18 cellular contexts compared by ENCODE assay signal in genomic region chr11:73347067-73347466, GRCh38.
"Had no signal": no experiment of that assay in that cellular context is flagged by ENCODE, and none has a peak within 500 bp of the region (broad histone marks: within the 10 kb centered on the region; RNA-seq: fewer than 3 reads in every experiment).

No MANE protein-coding gene starts in this region.

- H3K4me3 Mint-ChIP-seq: activated T-cell treated with anti-CD3 and anti-CD28 coated beads, Interleukin-2, amount 50 U/mL, for 72 hours; effector memory CD8-positive, alpha-beta T cell; naive thymus-derived CD4-positive, alpha-beta T cell; stimulated activated effector memory CD8-positive, alpha-beta T cell treated with anti-CD3 and anti-CD28 coated beads, Interleukin-12 subunit alpha, Interleukin-12 subunit beta, amount 100 ng/mL, for 72 hours had no signal

- DNase-seq: activated CD4-positive, alpha-beta T cell treated with anti-CD3 and anti-CD28 coated beads, Interleukin-2, amount 50 U/mL, for 4 hours; activated effector memory CD4-positive, alpha-beta T cell treated with anti-CD3 and anti-CD28 coated beads, Interleukin-2, amount 50 U/mL, for 16 hours; activated naive CD4-positive, alpha-beta T cell treated with anti-CD3 and anti-CD28 coated beads, Interleukin-2, amount 50 U/mL, for 16 hours; activated T-cell treated with anti-CD3 and anti-CD28 coated beads, Interleukin-2, amount 50 U/mL, for 72 hours; effector memory CD8-positive, alpha-beta T cell; foreskin keratinocyte; left cardiac atrium; mesenchymal stem cell; naive thymus-derived CD4-positive, alpha-beta T cell; sigmoid colon; stimulated activated CD4-positive, alpha-beta T cell treated with anti-CD3 and anti-CD28 coated beads, Interleukin-4, amount 100 ng/mL, for 24 hours; T-helper 2 cell; WERI-Rb-1 had no signal

- H3K9me3 Mint-ChIP-seq: activated T-cell treated with anti-CD3 and anti-CD28 coated beads, Interleukin-2, amount 50 U/mL, for 72 hours; effector memory CD8-positive, alpha-beta T cell; naive thymus-derived CD4-positive, alpha-beta T cell; stimulated activated effector memory CD8-positive, alpha-beta T cell treated with anti-CD3 and anti-CD28 coated beads, Interleukin-12 subunit alpha, Interleukin-12 subunit beta, amount 100 ng/mL, for 72 hours had no signal

- H3K27me3 ChIP-seq: hepatocyte, sigmoid colon had no signal

- H3K4me1 Mint-ChIP-seq: stimulated activated effector memory CD8-positive, alpha-beta T cell treated with anti-CD3 and anti-CD28 coated beads, Interleukin-12 subunit alpha, Interleukin-12 subunit beta, amount 100 ng/mL, for 72 hours had no signal

- H3K9me3 ChIP-seq: sigmoid colon, thoracic aorta had no signal

- ATAC-seq: activated T-cell treated with anti-CD3 and anti-CD28 coated beads, Interleukin-2, amount 50 U/mL, for 72 hours; effector memory CD8-positive, alpha-beta T cell; foreskin keratinocyte; left cardiac atrium; naive thymus-derived CD4-positive, alpha-beta T cell; stimulated activated effector memory CD8-positive, alpha-beta T cell treated with anti-CD3 and anti-CD28 coated beads, Interleukin-12 subunit alpha, Interleukin-12 subunit beta, amount 100 ng/mL, for 72 hours had no signal

- H3K27ac ChIP-seq: epithelial cell of prostate, foreskin keratinocyte, hepatocyte, parathyroid adenoma, WERI-Rb-1 had no signal

- H3K36me3 ChIP-seq: WERI-Rb-1 had no signal

- H3K36me3 Mint-ChIP-seq: naive thymus-derived CD4-positive, alpha-beta T cell had no signal

- H3K4me3 ChIP-seq: hepatocyte, sigmoid colon, thoracic aorta had no signal

- H3K4me1 ChIP-seq: foreskin keratinocyte had no signal

- H3K27ac Mint-ChIP-seq: activated T-cell treated with anti-CD3 and anti-CD28 coated beads, Interleukin-2, amount 50 U/mL, for 72 hours; effector memory CD8-positive, alpha-beta T cell had no signal
